8 cellular contexts compared by ENCODE assay signal in the genomic region with DNA sequence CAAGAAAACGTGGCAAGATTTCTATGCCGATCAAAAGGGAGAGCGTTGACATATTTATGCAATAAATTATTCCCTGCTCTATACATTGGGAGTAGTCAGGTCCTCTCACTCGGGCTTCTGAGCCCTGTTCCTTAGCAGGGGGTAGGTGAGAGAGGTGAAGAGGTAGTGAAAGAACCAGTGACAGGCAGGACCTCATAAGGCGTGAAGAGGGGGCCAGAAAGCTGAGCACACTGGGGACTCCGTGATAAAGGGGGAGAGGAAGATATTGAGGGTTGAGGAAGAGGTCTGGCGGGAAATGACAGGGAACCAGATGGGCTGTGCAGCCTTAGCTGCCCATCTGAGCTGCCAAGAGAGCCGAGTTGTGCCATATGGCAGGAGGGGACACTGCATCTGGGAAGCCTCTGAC. TPM values are rescaled to one million over a fixed set of nuclear protein-coding genes. Genes with fewer than 3 reads are reported as not detected.
DNase-seq lines count a peak whose midpoint lies in the region; ATAC-seq and TF ChIP-seq lines count a peak whose summit lies in the region.

No MANE protein-coding gene starts in this region.

- no peak overlapping the region for H3K27ac ChIP-seq in OCI-LY1 (ENCODE audit: low read depth, low read length, poor library complexity, severe bottlenecking)

- DNase-seq in GM13976 (ENCODE audit: low spot score) (peak; percentile 24), HAP-1 (ENCODE audit: low spot score in 2 of 2) (no peak), epithelial cell of esophagus (ENCODE audit: low read depth) (no peak), skeletal muscle cell (ENCODE audit: low read depth) (no peak), EL (no peak), SKM-1 (lab: John Stamatoyannopoulos, UW; ENCODE audit: unreplicated experiment) (no peak), omental fat pad (ENCODE audit: low spot score) (no peak)

- H2AFZ ChIP-seq in OCI-LY1 (ENCODE audit: low read length), result peak overlapping the region; percentile 31; the same call in 1 of the 2 replicates

- H3K9me3 ChIP-seq in HAP-1 (no peaks in the 10 kb centered on the region), OCI-LY1 (ENCODE audit: low read length) (no peaks in the 10 kb centered on the region)

- TF ChIP-seq CTCF in GM13976 (IDR thresholded peaks at IDR 0.05; ENCODE audit: borderline replicate concordance, control extremely low read depth, extremely low read depth, insufficient read depth, missing control alignments) (no peak), OCI-LY1 (IDR thresholded peaks at IDR 0.05; ENCODE audit: low read length) (no peak), epithelial cell of esophagus (IDR thresholded peaks at IDR 0.05; ENCODE audit: insufficient read depth, low read depth, low read length, missing control alignments) (no peak), omental fat pad (IDR thresholded peaks at IDR 0.05) (no peak)

- no peak for ATAC-seq in omental fat pad (ENCODE audit: low FRiP score)

- in situ Hi-C loops in GM13976 (cut with MboI; ENCODE audit: low sequenced_read_pairs, unreplicated experiment), result no loop called here
- in situ Hi-C loops in HAP-1 (cut with MboI; ENCODE audit: low sequenced_read_pairs), result loop anchor here (10.0 to 25.0 kb wide), 2 partner anchors 51 to 636 kb away; partner anchors contain the start of gene MCIDAS

- H4K20me1 ChIP-seq in OCI-LY1 (ENCODE audit: insufficient read depth, low read length), result no peaks in the 10 kb centered on the region

- no peaks in the 10 kb centered on the region for H3F3A ChIP-seq in OCI-LY1 (ENCODE audit: insufficient read depth, low read length)

- peak overlapping the region; percentile 21 for H3K4me3 ChIP-seq in HAP-1
- H3K4me3 ChIP-seq in OCI-LY1 (ENCODE audit: low read depth, low read length, poor library complexity, severe bottlenecking), result peak overlapping the region; percentile 65
- H3K4me3 ChIP-seq in epithelial cell of esophagus (ENCODE audit: low read length), result peak overlapping the region; percentile 42
- peak overlapping the region; percentile 47 for H3K4me3 ChIP-seq in skeletal muscle cell (ENCODE audit: low read depth, low read length)

- H3K27me3 ChIP-seq in HAP-1 (ENCODE audit: low read depth) (no peaks in the 10 kb centered on the region), OCI-LY1 (ENCODE audit: insufficient read depth, low read length) (no peaks in the 10 kb centered on the region)

- peak overlapping the region; percentile 34; the same call in 1 of the 2 replicates for H3K9ac ChIP-seq in OCI-LY1 (ENCODE audit: low read length)

- H3K4me1 ChIP-seq in HAP-1 (peaks cover 34% of the 10 kb centered on the region), OCI-LY1 (ENCODE audit: insufficient read depth, low read length, severe bottlenecking) (peaks cover 31% of the 10 kb centered on the region)

- no peaks in the 10 kb centered on the region for H3K36me3 ChIP-seq in HAP-1 (replicated peaks)
- no peaks in the 10 kb centered on the region for H3K36me3 ChIP-seq in OCI-LY1 (ENCODE audit: insufficient read depth, low read length)

- no peaks in the 10 kb centered on the region for H3K9me2 ChIP-seq in OCI-LY1 (ENCODE audit: low read depth, low read length)

- peak overlapping the region; percentile 68 for H3K4me2 ChIP-seq in OCI-LY1 (ENCODE audit: low read length)

- H3K79me2 ChIP-seq in OCI-LY1 (ENCODE audit: insufficient read depth, low read length), result no peaks in the 10 kb centered on the region

RNA-seq across cellular contexts. Expression of gene CDC20B, which starts 0.7 kb away (rescaled TPM):
- not detected for total RNA-seq in omental fat pad

RNA-seq across cellular contexts. Expression of gene GPX8, which starts 13.7 kb away (rescaled TPM):
- total RNA-seq in omental fat pad, result 10 to 100 TPM in 3 of 4 donors, 1 to 10 TPM in 1; 9.5 to 30.9 (median 17.7) TPM

RNA-seq across cellular contexts. Expression of gene MCIDAS, which starts 53.4 kb away (rescaled TPM):
- total RNA-seq in omental fat pad, result not detected

RNA-seq across cellular contexts. Expression of gene CCNO, which starts 59.7 kb away (rescaled TPM):
- total RNA-seq in omental fat pad, result not detected
